ENCODE assay signal across 24 cellular contexts in the genomic region with DNA sequence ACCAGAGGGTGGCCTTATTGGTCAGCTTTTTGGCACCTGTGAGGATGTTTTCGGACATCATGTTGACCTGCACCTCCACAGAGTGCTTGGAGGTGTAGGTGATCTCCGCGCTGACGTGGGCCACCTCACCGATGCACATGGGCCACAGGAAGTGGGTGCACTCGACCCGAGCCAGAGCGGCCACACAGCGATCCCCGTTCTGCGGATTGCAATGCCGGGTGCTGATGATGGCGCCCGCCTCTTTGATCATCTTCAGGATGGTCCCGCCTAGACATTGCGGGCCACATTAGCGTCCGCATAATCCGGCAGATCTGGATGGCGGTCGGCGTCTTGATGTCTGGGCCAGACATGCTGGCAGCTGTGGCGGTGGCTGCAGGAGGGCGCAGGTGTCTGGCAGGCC.
"Had no signal": no experiment of that assay in that cellular context is flagged by ENCODE, and none has a peak within 500 bp of the region (broad histone marks: within the 10 kb centered on the region; RNA-seq: fewer than 3 reads in every experiment).

No MANE protein-coding gene starts in this region.

- H3K4me3 Mint-ChIP-seq: activated CD4-positive, alpha-beta memory T cell treated with anti-CD3 and anti-CD28 coated beads, Interleukin-2, amount 10 ng/mL, durations not matched to agents 7 days and 5 days; activated CD4-positive, alpha-beta T cell treated with anti-CD3 and anti-CD28 coated beads for 36 hours; activated CD4-positive, alpha-beta T cell treated with anti-CD3 and anti-CD28 coated beads, Interleukin-2, amount 10 ng/mL, durations not matched to agents 24 days and 14 days; activated naive CD4-positive, alpha-beta T cell treated with anti-CD3 and anti-CD28 coated beads, Interleukin-2, amount 50 U/mL, for 24 hours; activated naive CD8-positive, alpha-beta T cell treated with anti-CD3 and anti-CD28 coated beads for 36 hours; activated naive CD8-positive, alpha-beta T cell treated with anti-CD3 and anti-CD28 coated beads, Interleukin-2, amount 50 U/mL, for 24 hours; activated T-cell treated with anti-CD3 and anti-CD28 coated beads, Interleukin-2, amount 50 U/mL, for 24 hours; activated T-cell treated with anti-CD3 and anti-CD28 coated beads, Interleukin-2, amount 50 U/mL, for 72 hours had no signal

- H3K36me3 Mint-ChIP-seq: activated naive CD4-positive, alpha-beta T cell treated with anti-CD3 and anti-CD28 coated beads, Interleukin-2, amount 50 U/mL, for 24 hours; activated naive CD8-positive, alpha-beta T cell treated with anti-CD3 and anti-CD28 coated beads for 36 hours had no signal

- H3K9me3 ChIP-seq: adrenal gland, body of pancreas, esophagus squamous epithelium, gastroesophageal sphincter had no signal

- H3K9me3 Mint-ChIP-seq: activated CD4-positive, alpha-beta memory T cell treated with anti-CD3 and anti-CD28 coated beads, Interleukin-2, amount 10 ng/mL, durations not matched to agents 7 days and 5 days; activated CD4-positive, alpha-beta T cell treated with anti-CD3 and anti-CD28 coated beads, Interleukin-2, amount 10 ng/mL, durations not matched to agents 24 days and 14 days; activated naive CD4-positive, alpha-beta T cell treated with anti-CD3 and anti-CD28 coated beads, Interleukin-2, amount 50 U/mL, for 24 hours; activated naive CD8-positive, alpha-beta T cell treated with anti-CD3 and anti-CD28 coated beads for 36 hours; activated naive CD8-positive, alpha-beta T cell treated with anti-CD3 and anti-CD28 coated beads, Interleukin-2, amount 50 U/mL, for 24 hours; activated T-cell treated with anti-CD3 and anti-CD28 coated beads, Interleukin-2, amount 50 U/mL, for 24 hours; activated T-cell treated with anti-CD3 and anti-CD28 coated beads, Interleukin-2, amount 50 U/mL, for 72 hours had no signal

- H3K36me3 ChIP-seq: adrenal gland, esophagus squamous epithelium, gastroesophageal sphincter had no signal

- H3K27ac ChIP-seq: adrenal gland, body of pancreas, epithelial cell of prostate, esophagus squamous epithelium, gastroesophageal sphincter had no signal

- H3K4me1 ChIP-seq: adrenal gland had no signal

- H3K27me3 ChIP-seq: adrenal gland, body of pancreas, esophagus squamous epithelium, gastroesophageal sphincter had no signal

- DNase-seq: activated CD4-positive, alpha-beta memory T cell treated with anti-CD3 and anti-CD28 coated beads, Interleukin-2, amount 10 ng/mL, durations not matched to agents 7 days and 5 days; activated CD4-positive, alpha-beta T cell treated with anti-CD3 and anti-CD28 coated beads for 36 hours; activated CD4-positive, alpha-beta T cell treated with anti-CD3 and anti-CD28 coated beads, Interleukin-2, amount 10 ng/mL, durations not matched to agents 24 days and 14 days; activated CD4-positive, CD25-positive, alpha-beta regulatory T cell; activated CD4-positive, CD25-positive, alpha-beta regulatory T cell treated with anti-CD3 and anti-CD28 coated beads, Interleukin-2, amount 50 U/mL, for 72 hours; activated CD8-positive, alpha-beta memory T cell treated with anti-CD3 and anti-CD28 coated beads, Interleukin-2, amount 50 U/mL, for 48 hours; activated gamma-delta T cell; activated naive CD4-positive, alpha-beta T cell; activated naive CD8-positive, alpha-beta T cell treated with anti-CD3 and anti-CD28 coated beads for 36 hours; activated naive CD8-positive, alpha-beta T cell treated with anti-CD3 and anti-CD28 coated beads, Interleukin-2, amount 50 U/mL, for 24 hours; activated T-cell treated with anti-CD3 and anti-CD28 coated beads for 4 hours; activated T-cell treated with anti-CD3 and anti-CD28 coated beads, Interleukin-2, amount 50 U/mL, for 24 hours; activated T-cell treated with anti-CD3 and anti-CD28 coated beads, Interleukin-2, amount 50 U/mL, for 72 hours; adrenal gland; amygdala; body of pancreas; caudate nucleus; effector CD8-positive, alpha-beta T cell; esophagus squamous epithelium; foreskin melanocyte; T-helper 2 cell had no signal

- H3K27me3 Mint-ChIP-seq: activated CD4-positive, alpha-beta memory T cell treated with anti-CD3 and anti-CD28 coated beads, Interleukin-2, amount 10 ng/mL, durations not matched to agents 7 days and 5 days; activated CD4-positive, alpha-beta T cell treated with anti-CD3 and anti-CD28 coated beads for 36 hours; activated CD4-positive, alpha-beta T cell treated with anti-CD3 and anti-CD28 coated beads, Interleukin-2, amount 10 ng/mL, durations not matched to agents 24 days and 14 days; activated naive CD4-positive, alpha-beta T cell treated with anti-CD3 and anti-CD28 coated beads, Interleukin-2, amount 50 U/mL, for 24 hours; activated naive CD8-positive, alpha-beta T cell treated with anti-CD3 and anti-CD28 coated beads for 36 hours; activated naive CD8-positive, alpha-beta T cell treated with anti-CD3 and anti-CD28 coated beads, Interleukin-2, amount 50 U/mL, for 24 hours; activated T-cell treated with anti-CD3 and anti-CD28 coated beads, Interleukin-2, amount 50 U/mL, for 24 hours had no signal

- H3K27ac Mint-ChIP-seq: activated CD4-positive, alpha-beta memory T cell treated with anti-CD3 and anti-CD28 coated beads, Interleukin-2, amount 10 ng/mL, durations not matched to agents 7 days and 5 days; activated CD4-positive, alpha-beta T cell treated with anti-CD3 and anti-CD28 coated beads for 36 hours; activated CD4-positive, alpha-beta T cell treated with anti-CD3 and anti-CD28 coated beads, Interleukin-2, amount 10 ng/mL, durations not matched to agents 24 days and 14 days; activated naive CD4-positive, alpha-beta T cell treated with anti-CD3 and anti-CD28 coated beads, Interleukin-2, amount 50 U/mL, for 24 hours; activated naive CD8-positive, alpha-beta T cell treated with anti-CD3 and anti-CD28 coated beads for 36 hours; activated naive CD8-positive, alpha-beta T cell treated with anti-CD3 and anti-CD28 coated beads, Interleukin-2, amount 50 U/mL, for 24 hours; activated T-cell treated with anti-CD3 and anti-CD28 coated beads, Interleukin-2, amount 50 U/mL, for 24 hours; activated T-cell treated with anti-CD3 and anti-CD28 coated beads, Interleukin-2, amount 50 U/mL, for 72 hours had no signal

- H3K4me3 ChIP-seq: adrenal gland, body of pancreas, esophagus squamous epithelium, gastroesophageal sphincter had no signal
